25 cellular contexts compared by ENCODE assay signal in genomic region chr2:120580709-120581108, GRCh38.
A peak's percentile ranks its signal among the peaks of the same experiment; 100 is the strongest.
DNase-seq lines count a peak whose midpoint lies in the region; ATAC-seq and TF ChIP-seq lines count a peak whose summit lies in the region.
"Had no signal": no experiment of that assay in that cellular context is flagged by ENCODE, and none has a peak within 500 bp of the region (broad histone marks: within the 10 kb centered on the region; RNA-seq: fewer than 3 reads in every experiment).

No MANE protein-coding gene starts in this region.

- H3K4me2 ChIP-seq in BLaER1 treated with 17β-estradiol and CSF1 and Interleukin-3, amounts not matched to agents 10 nM and 100 nM = peak overlapping the region; percentile 87 to 100 (median 96)
- H3K4me2 ChIP-seq in mesendoderm (ENCODE audit: low read length) = no peak overlapping the region
- H3K4me2 ChIP-seq: A549 had no signal

- H3K4me3 ChIP-seq in BLaER1 treated with 17β-estradiol and CSF1 and Interleukin-3, amounts not matched to agents 10 nM and 100 nM = no peak overlapping the region
- no peak overlapping the region for H3K4me3 ChIP-seq in mesendoderm (ENCODE audit: low read length)
- no peak overlapping the region for H3K4me3 ChIP-seq in psoas muscle
- H3K4me3 ChIP-seq: A549, MG63, SK-N-MC had no signal

- no peak for ATAC-seq in psoas muscle
- ATAC-seq in HG02610 (IDR thresholded peaks at IDR 0.05; ENCODE audit: unreplicated experiment) = no peak
- no peak for ATAC-seq in naive thymus-derived CD8-positive, alpha-beta T cell
- ATAC-seq: A549; CD8-positive, alpha-beta T cell had no signal

- H3K9ac ChIP-seq in BLaER1 treated with 17β-estradiol and CSF1 and Interleukin-3, amounts not matched to agents 10 nM and 100 nM = no peak overlapping the region
- no peak overlapping the region for H3K9ac ChIP-seq in mesendoderm (ENCODE audit: low read length)

- no peak overlapping the region for H3K18ac ChIP-seq in mesendoderm (ENCODE audit: low read length)

- no peaks in the 10 kb centered on the region; a peak in 1 of 22 replicates for H4K20me1 ChIP-seq in BLaER1 treated with 17β-estradiol and CSF1 and Interleukin-3, amounts not matched to agents 10 nM and 100 nM

- POLR2A ChIA-PET in naive thymus-derived CD8-positive, alpha-beta T cell (lab: Charles Lee) = no interaction called here

- H3K4ac ChIP-seq in mesendoderm (ENCODE audit: low read depth, low read length) = no peak overlapping the region

- H3K79me1 ChIP-seq in mesendoderm (ENCODE audit: low read length) = no peaks in the 10 kb centered on the region

- H2BK15ac ChIP-seq in mesendoderm (replicated peaks; ENCODE audit: low read depth) = no peak overlapping the region

- peak overlapping the region in 1 of 11 experiments; percentile 26; a peak in 2 of 22 replicates for H3K27ac ChIP-seq in BLaER1 treated with 17β-estradiol and CSF1 and Interleukin-3, amounts not matched to agents 10 nM and 100 nM
- H3K27ac ChIP-seq in mesendoderm (ENCODE audit: low read depth, low read length) = no peak overlapping the region
- no peak overlapping the region for H3K27ac ChIP-seq in psoas muscle
- H3K27ac ChIP-seq: A549, C4-2B, RWPE1, SK-N-MC had no signal

- peaks cover 14 to 26% (median 23%) of the 10 kb centered on the region in 11 experiments; a peak in 21 of 22 replicates for H3K9me3 ChIP-seq in BLaER1 treated with 17β-estradiol and CSF1 and Interleukin-3, amounts not matched to agents 10 nM and 100 nM (replicated peaks in 1 of 11)
- H3K9me3 ChIP-seq in psoas muscle = no peaks in the 10 kb centered on the region
- H3K9me3 ChIP-seq: A549, Caco-2 had no signal

- no peak overlapping the region for H4K5ac ChIP-seq in mesendoderm (ENCODE audit: low read length)

- no peaks in the 10 kb centered on the region for H3K9me3 Mint-ChIP-seq in chondrocyte (ENCODE audit: low read depth)
- H3K9me3 Mint-ChIP-seq in naive thymus-derived CD8-positive, alpha-beta T cell = peaks cover 0 to 30% (median 6%) of the 10 kb centered on the region in 9 donors

- no CpG with 5 or more reads among the region's 18 CpGs for WGBS in mesendoderm (ENCODE audit: extremely low coverage, insufficient coverage, low lambda C conversion rate)
- WGBS in psoas muscle, 3 donors = 74 to 78% (median 77%) methylated on average over 18 of the region's 18 CpGs

- no peak overlapping the region for H2BK5ac ChIP-seq in mesendoderm (ENCODE audit: low read length)

- peaks cover 3% of the 10 kb centered on the region for H3K36me3 Mint-ChIP-seq in chondrocyte (ENCODE audit: low read depth)
- peaks cover 2 to 5% (median 4%) of the 10 kb centered on the region in 3 donors for H3K36me3 Mint-ChIP-seq in naive thymus-derived CD8-positive, alpha-beta T cell
- H3K36me3 Mint-ChIP-seq: CD8-positive, alpha-beta T cell had no signal

- no peaks in the 10 kb centered on the region for H3K36me3 ChIP-seq in BLaER1 treated with 17β-estradiol and CSF1 and Interleukin-3, amounts not matched to agents 10 nM and 100 nM
- H3K36me3 ChIP-seq in mesendoderm (ENCODE audit: control insufficient read depth, insufficient read depth, low read length) (no peaks in the 10 kb centered on the region), psoas muscle (ENCODE audit: insufficient read depth in 1 of 2, low read depth in 1 of 2) (no peaks in the 10 kb centered on the region)
- H3K36me3 ChIP-seq: MG63 had no signal

- H3K4me3 Mint-ChIP-seq in chondrocyte (ENCODE audit: unreplicated experiment) = no peak overlapping the region
- H3K4me3 Mint-ChIP-seq in naive thymus-derived CD8-positive, alpha-beta T cell = no peak overlapping the region
- H3K4me3 Mint-ChIP-seq: CD8-positive, alpha-beta T cell had no signal

- no peak overlapping the region for H2AK5ac ChIP-seq in mesendoderm (ENCODE audit: low read length)

- TF ChIP-seq CTCF in chondrocyte (IDR thresholded peaks at IDR 0.05) (no peak), psoas muscle (IDR thresholded peaks at IDR 0.05) (no peak)

- intact Hi-C loops in psoas muscle (cut with DNase I) = no loop called here

- no peak overlapping the region for H2BK120ac ChIP-seq in mesendoderm (ENCODE audit: low read depth, low read length)

- H3K4me1 Mint-ChIP-seq in chondrocyte (ENCODE audit: low read depth) = no peaks in the 10 kb centered on the region
- peaks cover 0 to 4% (median 1%) of the 10 kb centered on the region in 4 donors for H3K4me1 Mint-ChIP-seq in naive thymus-derived CD8-positive, alpha-beta T cell

- DNase-seq in chondrocyte (ENCODE audit: low spot score) = peak; percentile 92
- DNase-seq in mesendoderm = peak; percentile 19
- DNase-seq in psoas muscle = peak; percentile 4 to 43
- DNase-seq in foreskin melanocyte = no peak
- no peak for DNase-seq in naive thymus-derived CD8-positive, alpha-beta T cell
- DNase-seq: AML-193; Caco-2; CD8-positive, alpha-beta T cell; GF-D8; HCEC 1CT; IMR-90; KG1; MG63; NCI-H1105 treated with DMSO at 0.1 percent for 48 hours; NCI-H146; NCI-H1930; NCI-H2227 treated with DMSO at 0.1 percent for 48 hours; NCI-H526 treated with DMSO at 0.1 percent for 48 hours; SIG-M5 had no signal

- no peak overlapping the region for H3K23ac ChIP-seq in mesendoderm (ENCODE audit: low read length)

- no peak overlapping the region for H3K27ac Mint-ChIP-seq in chondrocyte (ENCODE audit: unreplicated experiment)
- no peak overlapping the region for H3K27ac Mint-ChIP-seq in naive thymus-derived CD8-positive, alpha-beta T cell
- H3K27ac Mint-ChIP-seq: CD8-positive, alpha-beta T cell had no signal

- H3K4me1 ChIP-seq in BLaER1 treated with 17β-estradiol and CSF1 and Interleukin-3, amounts not matched to agents 10 nM and 100 nM = peaks cover 54 to 64% (median 58%) of the 10 kb centered on the region in 10 experiments
- H3K4me1 ChIP-seq in mesendoderm (ENCODE audit: control insufficient read depth, low read depth, low read length) = no peaks in the 10 kb centered on the region
- H3K4me1 ChIP-seq in psoas muscle = peaks cover 8% of the 10 kb centered on the region
- H3K4me1 ChIP-seq: A549, Caco-2 had no signal

- no peak overlapping the region for H3K56ac ChIP-seq in mesendoderm (ENCODE audit: low read length)

- no peaks in the 10 kb centered on the region for H3K79me2 ChIP-seq in mesendoderm (ENCODE audit: control insufficient read depth, insufficient read depth, low read length)

- no peak overlapping the region for H4K8ac ChIP-seq in mesendoderm (ENCODE audit: low read depth, low read length)

- peaks cover 0 to 26% (median 0%) of the 10 kb centered on the region in 11 experiments; a peak in 7 of 22 replicates for H3K27me3 ChIP-seq in BLaER1 treated with 17β-estradiol and CSF1 and Interleukin-3, amounts not matched to agents 10 nM and 100 nM
- H3K27me3 ChIP-seq in mesendoderm (ENCODE audit: insufficient read depth, low read length, poor library complexity) (no peaks in the 10 kb centered on the region), psoas muscle (ENCODE audit: insufficient read depth in 3 of 3, low read length in 2 of 3) (peaks cover 0 to 24% (median 0%) of the 10 kb centered on the region in 3 donors)
- H3K27me3 ChIP-seq: MG63 had no signal

- peaks cover 30% of the 10 kb centered on the region for H3K27me3 Mint-ChIP-seq in chondrocyte (ENCODE audit: low read depth)
- H3K27me3 Mint-ChIP-seq in naive thymus-derived CD8-positive, alpha-beta T cell = peaks cover 15 to 53% (median 28%) of the 10 kb centered on the region in 5 donors

Comparison
In these comparisons a context has a peak if more than half of its experiments do, and no peak if none do; other contexts are left out.
1. DNase-seq: peak in chondrocyte (single experiment), mesendoderm (single experiment) and psoas muscle (2 of 2); none in foreskin melanocyte (single experiment) and naive thymus-derived CD8-positive, alpha-beta T cell (0 of 10).